ENCODE assay signal across 35 cellular contexts in genomic region chr16:67946966-67947558, GRCh38. TPM values are rescaled to one million over a fixed set of nuclear protein-coding genes. Genes with fewer than 3 reads are reported as not detected.
"Had no signal": no experiment of that assay in that cellular context is flagged by ENCODE, and none has a peak within 500 bp of the region (broad histone marks: within the 10 kb centered on the region; RNA-seq: fewer than 3 reads in every experiment).

No MANE protein-coding gene starts in this region.

- H3K27me3 ChIP-seq: adrenal gland, body of pancreas, esophagus squamous epithelium, hepatocyte, pancreas, upper lobe of left lung had no signal

- H3K27me3 Mint-ChIP-seq: activated CD4-positive, alpha-beta memory T cell treated with anti-CD3 and anti-CD28 coated beads for 36 hours; activated CD4-positive, alpha-beta T cell treated with anti-CD3 and anti-CD28 coated beads, Interleukin-2, amount 10 ng/mL, durations not matched to agents 24 days and 14 days; activated naive CD8-positive, alpha-beta T cell treated with anti-CD3 and anti-CD28 coated beads for 36 hours; naive B cell; T-helper 17 cell had no signal

- H3K4me3 Mint-ChIP-seq: activated CD4-positive, alpha-beta memory T cell treated with anti-CD3 and anti-CD28 coated beads for 36 hours; activated CD4-positive, alpha-beta T cell treated with anti-CD3 and anti-CD28 coated beads, Interleukin-2, amount 10 ng/mL, durations not matched to agents 24 days and 14 days; activated naive CD4-positive, alpha-beta T cell treated with anti-CD3 and anti-CD28 coated beads for 36 hours; activated naive CD8-positive, alpha-beta T cell treated with anti-CD3 and anti-CD28 coated beads for 36 hours; activated T-helper 1 cell treated with anti-CD3 and anti-CD28 coated beads, Interleukin-12 subunit alpha, Interleukin-12 subunit beta, Interleukin-2, Interleukin-4 antibody, amounts not matched to agents 30 ng/mL and 10 ng/mL and 1 ng/mL, durations not matched to agents 14 hours and 24 hours and 36 hours; mesothelial cell of epicardium; naive B cell; nephron progenitor cell; T-helper 17 cell had no signal

- H3K27ac Mint-ChIP-seq: activated CD4-positive, alpha-beta memory T cell treated with anti-CD3 and anti-CD28 coated beads for 36 hours; activated CD4-positive, alpha-beta T cell treated with anti-CD3 and anti-CD28 coated beads, Interleukin-2, amount 10 ng/mL, durations not matched to agents 24 days and 14 days; activated naive CD4-positive, alpha-beta T cell treated with anti-CD3 and anti-CD28 coated beads for 36 hours; activated naive CD8-positive, alpha-beta T cell treated with anti-CD3 and anti-CD28 coated beads for 36 hours; activated T-helper 1 cell treated with anti-CD3 and anti-CD28 coated beads, Interleukin-12 subunit alpha, Interleukin-12 subunit beta, Interleukin-2, Interleukin-4 antibody, amounts not matched to agents 30 ng/mL and 10 ng/mL and 1 ng/mL, durations not matched to agents 14 hours and 24 hours and 36 hours; mesothelial cell of epicardium; nephron progenitor cell; T-helper 17 cell had no signal

- H3K36me3 Mint-ChIP-seq: naive B cell had no signal

- H3K4me1 Mint-ChIP-seq: activated CD4-positive, alpha-beta T cell treated with anti-CD3 and anti-CD28 coated beads, Interleukin-2, amount 10 ng/mL, durations not matched to agents 24 days and 14 days; mesothelial cell of epicardium had no signal

- H3K4me1 ChIP-seq: body of pancreas, pancreas, prostate gland had no signal

- H3K4me3 ChIP-seq: adrenal gland, body of pancreas, esophagus squamous epithelium, hepatocyte, pancreas, prostate gland, upper lobe of left lung had no signal

- H3K9me3 ChIP-seq: adrenal gland, body of pancreas, esophagus squamous epithelium, pancreas, prostate gland, upper lobe of left lung had no signal

- DNase-seq: activated CD4-positive, alpha-beta memory T cell treated with anti-CD3 and anti-CD28 coated beads for 36 hours; activated CD4-positive, alpha-beta T cell treated with anti-CD3 and anti-CD28 coated beads, Interleukin-2, amount 10 ng/mL, durations not matched to agents 24 days and 14 days; activated CD4-positive, CD25-positive, alpha-beta regulatory T cell treated with anti-CD3 and anti-CD28 coated beads, Interleukin-2, amount 50 U/mL, for 72 hours; activated CD8-positive, alpha-beta memory T cell treated with anti-CD3 and anti-CD28 coated beads, Interleukin-2, amount 50 U/mL, for 4 hours; activated effector memory CD4-positive, alpha-beta T cell treated with anti-CD3 and anti-CD28 coated beads, Interleukin-2, amount 50 U/mL, for 16 hours; activated naive CD4-positive, alpha-beta T cell treated with anti-CD3 and anti-CD28 coated beads for 36 hours; activated naive CD8-positive, alpha-beta T cell treated with anti-CD3 and anti-CD28 coated beads for 36 hours; activated T-cell treated with anti-CD3 and anti-CD28 coated beads, Interleukin-2, amount 50 U/mL, for 1 hour; adrenal gland; aorta; dermis blood vessel endothelial cell; effector CD4-positive, alpha-beta T cell; esophagus squamous epithelium; foreskin melanocyte; islet precursor cell; left ventricle myocardium superior; mammary epithelial cell; naive B cell; nephron progenitor cell; nucleus accumbens; retina; stimulated activated CD4-positive, alpha-beta T cell treated with anti-CD3 and anti-CD28 coated beads, Interleukin-2, amount 100 ng/mL, for 48 hours; stimulated activated naive CD8-positive, alpha-beta T cell treated with anti-CD3 and anti-CD28 coated beads, Interleukin-15, Interleukin-2, amounts not matched to agents 100 U/mL and 50 U/mL, for 24 hours; substantia nigra; T-helper 17 cell; T1000; upper lobe of left lung; WERI-Rb-1 had no signal

- ATAC-seq: body of pancreas; left ventricle myocardium superior; pancreas; stimulated activated naive CD8-positive, alpha-beta T cell treated with anti-CD3 and anti-CD28 coated beads, Interleukin-15, Interleukin-2, amounts not matched to agents 100 U/mL and 50 U/mL, for 24 hours; T-helper 17 cell had no signal

- H3K9me3 Mint-ChIP-seq: activated CD4-positive, alpha-beta memory T cell treated with anti-CD3 and anti-CD28 coated beads for 36 hours; activated CD4-positive, alpha-beta T cell treated with anti-CD3 and anti-CD28 coated beads, Interleukin-2, amount 10 ng/mL, durations not matched to agents 24 days and 14 days; activated naive CD4-positive, alpha-beta T cell treated with anti-CD3 and anti-CD28 coated beads for 36 hours; activated naive CD8-positive, alpha-beta T cell treated with anti-CD3 and anti-CD28 coated beads for 36 hours; activated T-helper 1 cell treated with anti-CD3 and anti-CD28 coated beads, Interleukin-12 subunit alpha, Interleukin-12 subunit beta, Interleukin-2, Interleukin-4 antibody, amounts not matched to agents 30 ng/mL and 10 ng/mL and 1 ng/mL, durations not matched to agents 14 hours and 24 hours and 36 hours; mesothelial cell of epicardium; naive B cell; nephron progenitor cell had no signal

- H3K27ac ChIP-seq: body of pancreas, hepatocyte, pancreas, prostate gland, WERI-Rb-1 had no signal

RNA-seq across cellular contexts. Expression of gene DPEP3, which starts 33.2 kb away (rescaled TPM):
- total RNA-seq: activated CD4-positive, alpha-beta memory T cell treated with anti-CD3 and anti-CD28 coated beads for 36 hours; activated CD4-positive, alpha-beta T cell treated with anti-CD3 and anti-CD28 coated beads, Interleukin-2, amount 10 ng/mL, durations not matched to agents 24 days and 14 days; activated T-helper 1 cell treated with anti-CD3 and anti-CD28 coated beads, Interleukin-12 subunit alpha, Interleukin-12 subunit beta, Interleukin-2, Interleukin-4 antibody, amounts not matched to agents 30 ng/mL and 10 ng/mL and 1 ng/mL, durations not matched to agents 14 hours and 24 hours and 36 hours; aorta; body of pancreas; dermis blood vessel endothelial cell; esophagus squamous epithelium; hepatocyte; left ventricle myocardium superior; mammary epithelial cell; mesothelial cell of epicardium; skeletal muscle tissue had no signal
- polyA plus RNA-seq: aorta, hepatocyte, mammary epithelial cell, pancreas had no signal
